Comparison of ENCODE assay signal across 1 cellular context in genomic region chr4:140330311-140330900, GRCh38.
TF ChIP-seq lines count a peak whose summit lies in the region.

No MANE protein-coding gene starts in this region.

TF ChIP-seq in GM23338, 12 proteins besides CTCF, POLR2A, EP300 and RAD21 (continued from another document):
- TF ChIP-seq ZNF462 (CRISPR knock-in tag; IDR thresholded peaks at IDR 0.05) (no peak), POLR2AphosphoS5 (IDR thresholded peaks at IDR 0.05; ENCODE audit: low read depth) (no peak)
